Comparison of ENCODE assay signal across 10 cellular contexts in genomic region chr12:110579239-110579888, GRCh38. TPM values are rescaled to one million over a fixed set of nuclear protein-coding genes. Genes with fewer than 3 reads are reported as not detected.
DNase-seq lines count a peak whose midpoint lies in the region; ATAC-seq and TF ChIP-seq lines count a peak whose summit lies in the region.
"Had no signal": no experiment of that assay in that cellular context is flagged by ENCODE, and none has a peak within 500 bp of the region (broad histone marks: within the 10 kb centered on the region; RNA-seq: fewer than 3 reads in every experiment).

No MANE protein-coding gene starts in this region.

- H3K27me3 ChIP-seq in adrenal gland (no peaks in the 10 kb centered on the region), tibial nerve (no peaks in the 10 kb centered on the region)
- H3K27me3 ChIP-seq in naive thymus-derived CD4-positive, alpha-beta T cell (ENCODE audit: control insufficient read depth in 2 of 2, insufficient read depth in 2 of 2, low read length in 2 of 2) = no peaks in the 10 kb centered on the region

- intact Hi-C loops in Calu3 (cut with micrococcal nuclease; ENCODE audit: unreplicated experiment) = no loop called here
- intact Hi-C loops in adrenal gland (cut with DNase I) = no loop called here
- intact Hi-C loops in naive thymus-derived CD4-positive, alpha-beta T cell (cut with micrococcal nuclease) = no loop called here

- DNase-seq in Calu3 (no peak), HFFc6 (no peak), adrenal gland (peak in 1 of 7 donors; percentile 48), GM13976 (ENCODE audit: low spot score) (no peak), AML-193 (lab: John Stamatoyannopoulos, UW) (no peak), tibial nerve (ENCODE audit: low spot score in 2 of 2) (no peak)
- DNase-seq in naive thymus-derived CD4-positive, alpha-beta T cell = peak in 2 of 9 donors; percentile 16 to 22
- DNase-seq: EL had no signal

- POLR2A ChIA-PET in naive thymus-derived CD4-positive, alpha-beta T cell (lab: Charles Lee) = interaction anchor here (0.7 to 2.0 kb wide), 10 partner anchors 9 to 35 kb away, joined by 3 to 8 read pairs (median 4); partner anchors contain the start of gene TCTN1

- H3K27me3 Mint-ChIP-seq in Calu3 (ENCODE audit: unreplicated experiment) (no peaks in the 10 kb centered on the region), HFFc6 (ENCODE audit: insufficient read depth) (0 out of 2 replicates have a peak, but pooled peaks cover 2% of the 10 kb centered on the region)
- no peaks in the 10 kb centered on the region for H3K27me3 Mint-ChIP-seq in naive thymus-derived CD4-positive, alpha-beta T cell

- H3K4me1 Mint-ChIP-seq in Calu3 (ENCODE audit: low read depth, unreplicated experiment) (peaks cover 56% of the 10 kb centered on the region), HFFc6 (ENCODE audit: low read depth) (peaks cover 54% of the 10 kb centered on the region)
- H3K4me1 Mint-ChIP-seq in naive thymus-derived CD4-positive, alpha-beta T cell = peaks cover 65 to 87% (median 78%) of the 10 kb centered on the region in 7 donors

- H3K27ac ChIP-seq in adrenal gland = peak overlapping the region in 3 of 5 donors; percentile 78 to 89 (median 85)
- peak overlapping the region; percentile 74 for H3K27ac ChIP-seq in naive thymus-derived CD4-positive, alpha-beta T cell (ENCODE audit: low read depth, low read length)
- peak overlapping the region in 1 of 4 donors; percentile 88 for H3K27ac ChIP-seq in tibial nerve

- H3K27ac Mint-ChIP-seq in Calu3 (ENCODE audit: unreplicated experiment) (peak overlapping the region; percentile 94), HFFc6 (peak overlapping the region; percentile 98)
- H3K27ac Mint-ChIP-seq in naive thymus-derived CD4-positive, alpha-beta T cell = peak overlapping the region; percentile 59 to 96 (median 85)

- TF ChIP-seq POLR2A in adrenal gland (IDR thresholded peaks at IDR 0.05) = no peak
- TF ChIP-seq POLR2A in tibial nerve (IDR thresholded peaks at IDR 0.05) = no peak

- H3K36me3 ChIP-seq in adrenal gland (replicated peaks in 1 of 2) = no peaks in the 10 kb centered on the region
- peaks cover 0 to 7% (median 0%) of the 10 kb centered on the region in 3 experiments for H3K36me3 ChIP-seq in naive thymus-derived CD4-positive, alpha-beta T cell (ENCODE audit: control insufficient read depth in 2 of 3, insufficient read depth in 3 of 3, low read length in 3 of 3)
- no peaks in the 10 kb centered on the region for H3K36me3 ChIP-seq in tibial nerve

- H3K4me3 ChIP-seq in adrenal gland (peak overlapping the region in 1 of 4 donors; percentile 11), tibial nerve (no peak overlapping the region)
- H3K4me3 ChIP-seq in naive thymus-derived CD4-positive, alpha-beta T cell (ENCODE audit: low read length) = peak overlapping the region; percentile 42
- H3K4me3 ChIP-seq: smooth muscle cell had no signal

- H3K4me1 ChIP-seq in adrenal gland (replicated peaks in 1 of 2) = peaks cover 46 to 83% of the 10 kb centered on the region in 2 donors
- H3K4me1 ChIP-seq in naive thymus-derived CD4-positive, alpha-beta T cell (ENCODE audit: control insufficient read depth in 2 of 2, insufficient read depth in 2 of 2, low read length in 2 of 2) = peaks cover 30 to 58% of the 10 kb centered on the region in 2 donors
- H3K4me1 ChIP-seq in tibial nerve = peaks cover 4 to 72% (median 37%) of the 10 kb centered on the region in 4 donors

- ATAC-seq in naive thymus-derived CD4-positive, alpha-beta T cell = no peak
- ATAC-seq in HG03108 (IDR thresholded peaks at IDR 0.05; ENCODE audit: unreplicated experiment) = no peak

- in situ Hi-C loops in GM13976 (cut with MboI; ENCODE audit: low sequenced_read_pairs, unreplicated experiment) = no loop called here

- 92 to 96% (median 96%) methylated on average over 13 of the region's 13 CpGs for WGBS in adrenal gland, 4 donors
- 94 to 96% methylated on average over 13 of the region's 13 CpGs for WGBS in tibial nerve, 2 donors

- TF ChIP-seq CTCF in Calu3 (IDR thresholded peaks at IDR 0.05; ENCODE audit: unreplicated experiment) (no peak), HFFc6 (IDR thresholded peaks at IDR 0.05) (no peak), adrenal gland (IDR thresholded peaks at IDR 0.05) (no peak), GM13976 (IDR thresholded peaks at IDR 0.05; ENCODE audit: borderline replicate concordance, control extremely low read depth, extremely low read depth, insufficient read depth, missing control alignments) (no peak), tibial nerve (IDR thresholded peaks at IDR 0.05) (no peak)

- H3K9me3 ChIP-seq in adrenal gland (replicated peaks in 1 of 3) (no peaks in the 10 kb centered on the region), tibial nerve (no peaks in the 10 kb centered on the region)
- H3K9me3 ChIP-seq in naive thymus-derived CD4-positive, alpha-beta T cell (ENCODE audit: control insufficient read depth in 2 of 3, low read length in 3 of 3) = no peaks in the 10 kb centered on the region

- H3K4me3 Mint-ChIP-seq in Calu3 (ENCODE audit: low read depth, unreplicated experiment) = peak overlapping the region; percentile 50
- H3K4me3 Mint-ChIP-seq in HFFc6 = peak overlapping the region; percentile 84; the same call in 1 of the 2 replicates
- peak overlapping the region; percentile 80 to 97 (median 95) for H3K4me3 Mint-ChIP-seq in naive thymus-derived CD4-positive, alpha-beta T cell

- TF ChIP-seq EP300 in tibial nerve (IDR thresholded peaks at IDR 0.05) = no peak

- CTCF ChIA-PET in Calu3 (lab: Charles Lee) = interaction anchor here (0.6 to 1.0 kb wide), 3 partner anchors 14 to 131 kb away, joined by 3 to 5 read pairs (median 4); no protein-coding TSS in a partner anchor
- CTCF ChIA-PET in naive thymus-derived CD4-positive, alpha-beta T cell (lab: Charles Lee) = interaction anchor here (0.7 to 3.7 kb wide), 5 partner anchors 14 to 129 kb away, joined by 3 to 33 read pairs (median 4); partner anchors contain the start of gene ARPC3

- H3K36me3 Mint-ChIP-seq in Calu3 (ENCODE audit: insufficient read depth, unreplicated experiment) (peaks cover 65% of the 10 kb centered on the region), HFFc6 (ENCODE audit: low read depth) (no peaks in the 10 kb centered on the region)
- H3K36me3 Mint-ChIP-seq in naive thymus-derived CD4-positive, alpha-beta T cell = peaks cover 0 to 26% (median 0%) of the 10 kb centered on the region in 5 donors

- no TSS peak for BruUV-seq in Calu3 (replicated peaks; lab: Mats Ljungman, UMichigan)

- H3K9me3 Mint-ChIP-seq in Calu3 (ENCODE audit: low read depth, unreplicated experiment) (no peaks in the 10 kb centered on the region), HFFc6 (no peaks in the 10 kb centered on the region)
- H3K9me3 Mint-ChIP-seq in naive thymus-derived CD4-positive, alpha-beta T cell = peaks cover 0 to 1% (median 0%) of the 10 kb centered on the region in 11 donors

RNA-seq across cellular contexts. Expression of gene PPTC7, which starts 3.8 kb away (rescaled TPM):
- 26.0 and 27.8 TPM in 2 replicates for total RNA-seq in Calu3 (2022)
- total RNA-seq in HFFc6 (2021; fragmentation: NEBNext Ultra II Directional; extraction: Animal tissue kit (Norgen Biotek cat#: 25700)) = 10 to 100 TPM in 5 of 6 experiments, 1 to 10 TPM in 1; 8.9 to 13.6 (median 12.0) TPM
- total RNA-seq in adrenal gland = 10 to 100 TPM; 13.9 to 29.9 (median 23.5) TPM
- 10 to 100 TPM in 1 of 3 donors, 1 to 10 TPM in 2; 7.1 to 43.4 (median 7.9) TPM for polyA plus RNA-seq in adrenal gland
- total RNA-seq in naive thymus-derived CD4-positive, alpha-beta T cell = 10 to 100 TPM; 36.7 to 43.8 (median 38.8) TPM
- 10 to 100 TPM in 1 of 2 donors, 1 to 10 TPM in 1; 9.7 to 10.7 TPM for polyA plus RNA-seq in naive thymus-derived CD4-positive, alpha-beta T cell
- 10 to 100 TPM; 21.6 to 23.6 (median 23.1) TPM for total RNA-seq in tibial nerve

RNA-seq across cellular contexts. Expression of gene TCTN1, which starts 34.6 kb away (rescaled TPM):
- 41.0 and 41.8 TPM in 2 replicates for total RNA-seq in Calu3 (2022)
- total RNA-seq in HFFc6 (2021; fragmentation: NEBNext Ultra II Directional; extraction: Animal tissue kit (Norgen Biotek cat#: 25700)) = 10 to 100 TPM; 24.2 to 30.3 (median 25.6) TPM
- 10 to 100 TPM; 37.3 to 79.4 (median 49.7) TPM for total RNA-seq in adrenal gland
- polyA plus RNA-seq in adrenal gland = 100 to 1,000 TPM in 2 of 3 donors, 10 to 100 TPM in 1; 69.3 to 174 (median 142) TPM
- 10 to 100 TPM in 3 of 5 experiments, 1 to 10 TPM in 2; 5.2 to 13.0 (median 10.2) TPM for total RNA-seq in naive thymus-derived CD4-positive, alpha-beta T cell
- 1 to 10 TPM; 4.2 to 8.8 TPM for polyA plus RNA-seq in naive thymus-derived CD4-positive, alpha-beta T cell
- 10 to 100 TPM; 45.0 to 71.2 (median 64.5) TPM for total RNA-seq in tibial nerve
